In genomic region chr16:787978-788398, GRCh38 we compare ENCODE assay signal across 8 cellular contexts. TPM values are rescaled to one million over a fixed set of nuclear protein-coding genes. Genes with fewer than 3 reads are reported as not detected.
DNase-seq lines count a peak whose midpoint lies in the region; ATAC-seq and TF ChIP-seq lines count a peak whose summit lies in the region.

Gene RPUSD1 (minus strand): TSS chr16:788381. CDS start chr16:787737, 644 bp downstream.

- H3K27ac ChIP-seq in adipose tissue (ENCODE audit: low read depth, low read length): no peak within 1 kb of the TSS

- TF ChIP-seq CTCF in subcutaneous adipose tissue (IDR thresholded peaks at IDR 0.05; ENCODE audit: low read depth): no peak

- WGBS in adipose tissue, 3 donors: 0% methylated on average over 23 to 42 of the region's 45 CpGs

- no peak for DNase-seq in activated CD4-positive, CD25-positive, alpha-beta regulatory T cell treated with anti-CD3 and anti-CD28 coated beads, Interleukin-2, amount 50 U/mL, for 72 hours
- DNase-seq in left colon (no peak), NCI-H2107 treated with DMSO at 0.1 percent for 48 hours (lab: John Stamatoyannopoulos, UW; ENCODE audit: unreplicated experiment) (no peak), head of caudate nucleus (no peak)

- ATAC-seq in activated CD4-positive, CD25-positive, alpha-beta regulatory T cell treated with anti-CD3 and anti-CD28 coated beads, Interleukin-2, amount 50 U/mL, for 24 hours: peak; percentile 11 to 15
- ATAC-seq in HG03442 (IDR thresholded peaks at IDR 0.05; ENCODE audit: unreplicated experiment): peak; percentile 22
- ATAC-seq in left colon: peak; percentile 8

- intact Hi-C loops in left colon (cut with DNase I, micrococcal nuclease): no loop called here
- intact Hi-C loops in head of caudate nucleus (cut with DNase I): loop anchor here (5.0 kb wide), 1 partner anchor 76 kb away; no protein-coding TSS in a partner anchor

RNA-seq across cellular contexts. Expression of gene RPUSD1, which starts in this region (rescaled TPM):
- polyA plus RNA-seq in adipose tissue: 10 to 100 TPM; 10.5 to 16.7 (median 10.8) TPM
- total RNA-seq in left colon (10 to 100 TPM; 21.3 to 24.1 TPM), subcutaneous adipose tissue (10 to 100 TPM in 3 of 4 donors, 1 to 10 TPM in 1; 9.9 to 13.0 (median 11.7) TPM)
